In genomic region chr16:1277016-1277944, GRCh38 we compare ENCODE assay signal across 27 cellular contexts. TPM values are rescaled to one million over a fixed set of nuclear protein-coding genes. Genes with fewer than 3 reads are reported as not detected.
"Had no signal": no experiment of that assay in that cellular context is flagged by ENCODE, and none has a peak within 500 bp of the region (broad histone marks: within the 10 kb centered on the region; RNA-seq: fewer than 3 reads in every experiment).

No MANE protein-coding gene starts in this region.

- H3K27ac ChIP-seq: ascending aorta, body of pancreas, SJCRH30 had no signal

- H3K4me3 Mint-ChIP-seq: activated CD8-positive, alpha-beta T cell treated with anti-CD3 and anti-CD28 coated beads for 36 hours; activated naive CD4-positive, alpha-beta T cell treated with anti-CD3 and anti-CD28 coated beads, Interleukin-2, amount 50 U/mL, for 24 hours; activated T-cell treated with anti-CD3 and anti-CD28 coated beads, Interleukin-2, amount 50 U/mL, for 72 hours; T-helper 1 cell treated with Interleukin-12 subunit alpha and Interleukin-12 subunit beta and Interleukin-4 antibody, amounts not matched to agents 30 μg/mL and 1 μg/mL, for 36 hours had no signal

- H3K4me1 Mint-ChIP-seq: activated naive CD4-positive, alpha-beta T cell treated with anti-CD3 and anti-CD28 coated beads, Interleukin-2, amount 50 U/mL, for 24 hours had no signal

- H3K36me3 ChIP-seq: ascending aorta, SJCRH30 had no signal

- ATAC-seq: activated CD4-positive, CD25-positive, alpha-beta regulatory T cell treated with anti-CD3 and anti-CD28 coated beads, Interleukin-2, amount 50 U/mL, for 24 hours; activated CD8-positive, alpha-beta T cell treated with anti-CD3 and anti-CD28 coated beads for 36 hours; activated T-cell treated with anti-CD3 and anti-CD28 coated beads, Interleukin-2, amount 50 U/mL, for 72 hours; body of pancreas; PC-3 had no signal

- H3K27ac Mint-ChIP-seq: activated CD8-positive, alpha-beta T cell treated with anti-CD3 and anti-CD28 coated beads for 36 hours; activated naive CD4-positive, alpha-beta T cell treated with anti-CD3 and anti-CD28 coated beads, Interleukin-2, amount 50 U/mL, for 24 hours; activated T-cell treated with anti-CD3 and anti-CD28 coated beads, Interleukin-2, amount 50 U/mL, for 72 hours; activated T-helper 2 cell treated with anti-CD3 and anti-CD28 coated beads, Interferon-gamma antibody, Interleukin-2, Interleukin-4, amounts not matched to agents 10 μg/mL and 5 μg/mL and 100 μg/mL, durations not matched to agents 14 hours and 24 hours and 36 hours; T-helper 1 cell treated with Interleukin-12 subunit alpha and Interleukin-12 subunit beta and Interleukin-4 antibody, amounts not matched to agents 30 μg/mL and 1 μg/mL, for 36 hours had no signal

- H3K9me3 ChIP-seq: ascending aorta, body of pancreas, SJCRH30 had no signal

- H3K9me3 Mint-ChIP-seq: activated CD8-positive, alpha-beta T cell treated with anti-CD3 and anti-CD28 coated beads for 36 hours; activated naive CD4-positive, alpha-beta T cell treated with anti-CD3 and anti-CD28 coated beads, Interleukin-2, amount 50 U/mL, for 24 hours; activated T-cell treated with anti-CD3 and anti-CD28 coated beads, Interleukin-2, amount 50 U/mL, for 72 hours; activated T-helper 2 cell treated with anti-CD3 and anti-CD28 coated beads, Interferon-gamma antibody, Interleukin-2, Interleukin-4, amounts not matched to agents 10 μg/mL and 5 μg/mL and 100 μg/mL, durations not matched to agents 14 hours and 24 hours and 36 hours; T-helper 1 cell treated with Interleukin-12 subunit alpha and Interleukin-12 subunit beta and Interleukin-4 antibody, amounts not matched to agents 30 μg/mL and 1 μg/mL, for 36 hours had no signal

- H3K4me1 ChIP-seq: ascending aorta had no signal

- H3K27me3 ChIP-seq: ascending aorta, body of pancreas had no signal

- H3K4me3 ChIP-seq: ascending aorta, body of pancreas, SJCRH30 had no signal

- H3K36me3 Mint-ChIP-seq: activated naive CD4-positive, alpha-beta T cell treated with anti-CD3 and anti-CD28 coated beads, Interleukin-2, amount 50 U/mL, for 24 hours had no signal

- DNase-seq: activated CD4-positive, alpha-beta T cell treated with anti-CD3 and anti-CD28 coated beads for 4 hours; activated CD8-positive, alpha-beta memory T cell treated with anti-CD3 and anti-CD28 coated beads, Interleukin-2, amount 50 U/mL, for 4 hours; activated CD8-positive, alpha-beta T cell treated with anti-CD3 and anti-CD28 coated beads for 36 hours; activated T-cell treated with anti-CD3 and anti-CD28 coated beads, Interleukin-2, amount 50 U/mL, for 72 hours; body of pancreas; central memory CD4-positive, alpha-beta T cell; KG1; NCI-H1092 treated with DMSO at 0.1 percent for 48 hours; NCI-H1417 treated with DMSO at 0.1 percent for 48 hours; NCI-H1694; NCI-H2029; NCI-H2107; NCI-H2171 treated with DMSO at 0.1 percent for 48 hours; NCI-H226; NCI-H510A; NCI-H69; NK-92 treated with Interleukin-12 subunit alpha and Interleukin-12 subunit beta, amount 100 ng/mL, for 24 hours; PC-3 had no signal

RNA-seq across cellular contexts. Expression of gene TPSD1, which starts 21.4 kb away (rescaled TPM):
- total RNA-seq: activated CD8-positive, alpha-beta T cell treated with anti-CD3 and anti-CD28 coated beads for 36 hours; activated T-cell treated with anti-CD3 and anti-CD28 coated beads, Interleukin-2, amount 50 U/mL, for 72 hours; activated T-helper 2 cell treated with anti-CD3 and anti-CD28 coated beads, Interferon-gamma antibody, Interleukin-2, Interleukin-4, amounts not matched to agents 10 μg/mL and 5 μg/mL and 100 μg/mL, durations not matched to agents 14 hours and 24 hours and 36 hours; bronchial epithelial cell; LHCN-M2; M059J; PC-3; SJCRH30 had no signal

RNA-seq across cellular contexts. Expression of gene TPSAB1, which starts 36.8 kb away (rescaled TPM):
- total RNA-seq: activated CD8-positive, alpha-beta T cell treated with anti-CD3 and anti-CD28 coated beads for 36 hours; activated T-helper 2 cell treated with anti-CD3 and anti-CD28 coated beads, Interferon-gamma antibody, Interleukin-2, Interleukin-4, amounts not matched to agents 10 μg/mL and 5 μg/mL and 100 μg/mL, durations not matched to agents 14 hours and 24 hours and 36 hours; bronchial epithelial cell; LHCN-M2; M059J; PC-3; SJCRH30 had no signal

RNA-seq across cellular contexts. Expression of gene TPSB2, which starts 47.3 kb away (rescaled TPM):
- total RNA-seq: activated CD8-positive, alpha-beta T cell treated with anti-CD3 and anti-CD28 coated beads for 36 hours; activated T-helper 2 cell treated with anti-CD3 and anti-CD28 coated beads, Interferon-gamma antibody, Interleukin-2, Interleukin-4, amounts not matched to agents 10 μg/mL and 5 μg/mL and 100 μg/mL, durations not matched to agents 14 hours and 24 hours and 36 hours; ascending aorta; bronchial epithelial cell; LHCN-M2; M059J; PC-3; SJCRH30 had no signal

RNA-seq across cellular contexts. Expression of gene TPSG1, which starts 52.2 kb away (rescaled TPM):
- total RNA-seq: activated CD8-positive, alpha-beta T cell treated with anti-CD3 and anti-CD28 coated beads for 36 hours; activated T-helper 2 cell treated with anti-CD3 and anti-CD28 coated beads, Interferon-gamma antibody, Interleukin-2, Interleukin-4, amounts not matched to agents 10 μg/mL and 5 μg/mL and 100 μg/mL, durations not matched to agents 14 hours and 24 hours and 36 hours; ascending aorta; body of pancreas; bronchial epithelial cell; LHCN-M2; M059J; PC-3; SJCRH30 had no signal
